1 cellular context compared by ENCODE assay signal in the genomic region with DNA sequence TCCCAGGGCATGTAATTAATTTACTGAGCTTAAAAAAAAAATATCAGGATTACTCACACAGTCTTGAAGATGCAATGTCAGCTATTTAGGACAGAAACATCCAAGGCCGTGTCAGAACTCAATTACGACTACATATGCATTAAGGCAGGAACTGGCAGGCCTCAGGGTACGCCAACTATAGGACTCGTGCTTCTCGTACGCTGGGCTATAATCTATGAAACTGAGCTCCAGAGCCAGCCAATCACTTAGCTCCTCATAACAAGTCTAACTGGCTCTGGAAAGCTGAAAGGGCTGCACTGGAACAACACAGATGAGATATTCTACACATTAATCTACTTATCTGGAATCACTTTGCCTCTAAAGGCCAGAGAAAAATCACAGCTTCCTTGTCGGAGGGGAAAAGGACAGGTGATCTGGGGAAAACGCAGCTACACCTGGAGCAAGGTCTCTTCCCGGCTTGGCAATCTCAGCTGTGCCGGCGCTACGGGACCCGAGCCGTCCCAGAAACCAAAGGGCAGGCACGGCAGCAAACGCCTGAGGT.
TF ChIP-seq lines count a peak whose summit lies in the region.

No MANE protein-coding gene starts in this region.

TF ChIP-seq in GM23338, 12 proteins besides CTCF, POLR2A, EP300 and RAD21 (continued from another document):
- TF ChIP-seq ZNF462 (CRISPR knock-in tag; IDR thresholded peaks at IDR 0.05) (no peak), EZH2 (IDR thresholded peaks at IDR 0.05; ENCODE audit: low read depth, unreplicated experiment) (no peak)
TF ChIP-seq in GM23338: peak in this region for 0.
